1 cellular context compared by ENCODE assay signal in the genomic region with DNA sequence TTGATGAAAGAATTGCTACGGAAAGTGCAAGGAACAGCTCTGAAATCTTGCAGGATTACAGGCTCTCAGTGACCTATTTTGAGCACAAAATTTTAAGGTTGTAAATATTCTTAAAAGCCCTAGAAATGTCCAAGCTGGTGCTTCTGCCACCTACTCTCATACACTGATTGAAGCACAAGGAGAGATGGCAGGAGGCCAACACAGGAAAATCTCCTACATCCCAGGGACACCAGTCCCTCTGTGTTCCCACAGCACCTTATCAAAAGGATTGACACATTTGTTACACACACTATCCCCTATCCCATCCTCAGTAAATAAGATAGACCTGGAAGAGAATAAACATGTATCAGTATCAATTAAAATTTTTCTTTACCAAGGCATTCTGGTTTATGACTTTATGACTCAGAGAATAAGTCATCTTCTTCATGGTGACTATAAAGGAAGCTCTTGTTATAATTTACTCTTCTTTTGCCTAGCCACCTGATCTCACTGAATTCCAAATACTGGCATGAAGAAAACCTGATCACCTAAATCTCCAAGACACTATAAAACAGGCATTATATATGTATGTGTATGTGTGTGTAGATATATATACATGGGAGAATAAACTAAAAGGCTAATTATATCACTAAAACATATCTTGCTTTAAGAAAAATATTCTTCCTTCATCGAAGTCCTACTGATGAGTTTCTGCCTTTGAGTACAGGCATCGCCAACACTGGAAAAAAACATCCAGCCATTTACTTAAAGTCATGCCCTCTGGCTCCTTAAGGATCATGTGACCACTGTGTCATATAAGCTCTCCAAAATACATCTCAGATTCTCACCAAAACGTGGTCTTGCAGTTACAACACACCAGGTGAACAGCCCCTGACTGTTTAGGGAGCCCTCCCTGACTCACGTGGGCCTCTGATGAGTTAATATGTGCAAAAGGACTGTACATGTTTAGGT.
TF ChIP-seq lines count a peak whose summit lies in the region.

No MANE protein-coding gene starts in this region.

TF ChIP-seq in HepG2, 621 proteins besides CTCF, POLR2A, EP300 and RAD21 (continued from another document):
- TF ChIP-seq, protein P1, sequence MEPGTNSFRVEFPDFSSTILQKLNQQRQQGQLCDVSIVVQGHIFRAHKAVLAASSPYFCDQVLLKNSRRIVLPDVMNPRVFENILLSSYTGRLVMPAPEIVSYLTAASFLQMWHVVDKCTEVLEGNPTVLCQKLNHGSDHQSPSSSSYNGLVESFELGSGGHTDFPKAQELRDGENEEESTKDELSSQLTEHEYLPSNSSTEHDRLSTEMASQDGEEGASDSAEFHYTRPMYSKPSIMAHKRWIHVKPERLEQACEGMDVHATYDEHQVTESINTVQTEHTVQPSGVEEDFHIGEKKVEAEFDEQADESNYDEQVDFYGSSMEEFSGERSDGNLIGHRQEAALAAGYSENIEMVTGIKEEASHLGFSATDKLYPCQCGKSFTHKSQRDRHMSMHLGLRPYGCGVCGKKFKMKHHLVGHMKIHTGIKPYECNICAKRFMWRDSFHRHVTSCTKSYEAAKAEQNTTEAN (CRISPR knock-in tag; conservative IDR thresholded peaks at IDR 0.05), result no peak
- TF ChIP-seq MXI1 (IDR thresholded peaks at IDR 0.05; ENCODE audit: borderline replicate concordance, low read depth, low read length) (no peak), ATF1 (CRISPR knock-in tag; IDR thresholded peaks at IDR 0.05) (0 out of 2 replicates have a peak, but pooled peaks have one; percentile 12)
- TF ChIP-seq, protein P2, sequence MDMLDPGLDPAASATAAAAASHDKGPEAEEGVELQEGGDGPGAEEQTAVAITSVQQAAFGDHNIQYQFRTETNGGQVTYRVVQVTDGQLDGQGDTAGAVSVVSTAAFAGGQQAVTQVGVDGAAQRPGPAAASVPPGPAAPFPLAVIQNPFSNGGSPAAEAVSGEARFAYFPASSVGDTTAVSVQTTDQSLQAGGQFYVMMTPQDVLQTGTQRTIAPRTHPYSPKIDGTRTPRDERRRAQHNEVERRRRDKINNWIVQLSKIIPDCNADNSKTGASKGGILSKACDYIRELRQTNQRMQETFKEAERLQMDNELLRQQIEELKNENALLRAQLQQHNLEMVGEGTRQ (IDR thresholded peaks at IDR 0.05; ENCODE audit: low read depth, low read length), result no peak
- TF ChIP-seq, protein P2 (CRISPR knock-in tag; IDR thresholded peaks at IDR 0.05; ENCODE audit: borderline replicate concordance), result peak; percentile 47; the same call in 1 of the 2 replicates
